8 cellular contexts compared by ENCODE assay signal in the genomic region with DNA sequence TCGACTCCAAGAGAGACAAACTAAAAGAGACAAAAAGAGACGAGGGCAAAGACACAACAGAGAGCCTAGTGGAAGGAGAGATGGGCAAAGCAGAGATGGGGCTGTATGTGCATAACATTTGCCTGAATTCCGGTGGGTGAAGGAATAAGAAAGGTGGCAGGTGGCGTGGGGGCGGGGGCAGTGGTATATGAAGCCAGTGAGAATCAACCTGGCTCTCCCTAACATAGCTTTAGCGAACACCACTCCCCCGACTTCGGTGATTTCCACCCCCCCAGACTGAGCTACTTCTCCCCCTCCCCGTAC. TPM values are rescaled to one million over a fixed set of nuclear protein-coding genes. Genes with fewer than 3 reads are reported as not detected.
DNase-seq lines count a peak whose midpoint lies in the region; ATAC-seq and TF ChIP-seq lines count a peak whose summit lies in the region.

No MANE protein-coding gene starts in this region.

- peaks cover 32% of the 10 kb centered on the region for H3K27me3 Mint-ChIP-seq in activated T-cell treated with anti-CD3 and anti-CD28 coated beads, Interleukin-2, amount 50 U/mL, for 24 hours
- peaks cover 44% of the 10 kb centered on the region for H3K27me3 Mint-ChIP-seq in activated naive CD8-positive, alpha-beta T cell treated with anti-CD3 and anti-CD28 coated beads, Interleukin-2, amount 10 ng/mL, durations not matched to agents 7 days and 5 days

- H3K27ac ChIP-seq in right lobe of liver (no peak overlapping the region), tibial artery (peak overlapping the region; percentile 96 to 99)

- H3K4me3 ChIP-seq in right lobe of liver (peak overlapping the region; percentile 58 to 62 (median 58)), tibial artery (peak overlapping the region; percentile 76 to 90)

- POLR2A ChIA-PET in activated naive CD8-positive, alpha-beta T cell treated with anti-CD3 and anti-CD28 coated beads, Interleukin-2, amount 10 ng/mL, durations not matched to agents 7 days and 5 days (lab: Charles Lee), result interaction anchor here (0.6 to 2.4 kb wide), 4 partner anchors 13 to 267 kb away, joined by 4 to 8 read pairs (median 6); no protein-coding TSS in a partner anchor

- H3K4me1 ChIP-seq in right lobe of liver (peaks cover 0 to 17% (median 0%) of the 10 kb centered on the region in 4 donors), tibial artery (peaks cover 0 to 52% (median 34%) of the 10 kb centered on the region in 4 donors)

- H3K27me3 ChIP-seq in right lobe of liver (peaks cover 0 to 3% of the 10 kb centered on the region in 2 donors), tibial artery (no peaks in the 10 kb centered on the region)

- H3K9me3 ChIP-seq in right lobe of liver (no peaks in the 10 kb centered on the region), tibial artery (no peaks in the 10 kb centered on the region)

- H3K4me3 Mint-ChIP-seq in activated T-cell treated with anti-CD3 and anti-CD28 coated beads, Interleukin-2, amount 50 U/mL, for 24 hours, result peak overlapping the region; percentile 82
- H3K4me3 Mint-ChIP-seq in activated naive CD8-positive, alpha-beta T cell treated with anti-CD3 and anti-CD28 coated beads, Interleukin-2, amount 10 ng/mL, durations not matched to agents 7 days and 5 days, result peak overlapping the region; percentile 75

- TF ChIP-seq POLR2A in right lobe of liver (IDR thresholded peaks at IDR 0.05), result no peak

- H3K36me3 Mint-ChIP-seq in activated T-cell treated with anti-CD3 and anti-CD28 coated beads, Interleukin-2, amount 50 U/mL, for 24 hours (ENCODE audit: low read depth), result no peaks in the 10 kb centered on the region
- H3K36me3 Mint-ChIP-seq in activated naive CD8-positive, alpha-beta T cell treated with anti-CD3 and anti-CD28 coated beads, Interleukin-2, amount 10 ng/mL, durations not matched to agents 7 days and 5 days, result no peaks in the 10 kb centered on the region

- H3K36me3 ChIP-seq in right lobe of liver, result no peaks in the 10 kb centered on the region
- peaks cover 0 to 4% (median 0%) of the 10 kb centered on the region in 3 donors for H3K36me3 ChIP-seq in tibial artery

- 32% methylated on average over 4 of the region's 9 CpGs for WGBS in right lobe of liver (ENCODE audit: insufficient coverage, low coverage, low lambda C conversion rate, missing lambda C conversion rate)

- H3K9me3 Mint-ChIP-seq in activated T-cell treated with anti-CD3 and anti-CD28 coated beads, Interleukin-2, amount 50 U/mL, for 24 hours, result no peaks in the 10 kb centered on the region
- no peaks in the 10 kb centered on the region for H3K9me3 Mint-ChIP-seq in activated naive CD8-positive, alpha-beta T cell treated with anti-CD3 and anti-CD28 coated beads, Interleukin-2, amount 10 ng/mL, durations not matched to agents 7 days and 5 days

- ATAC-seq in activated naive CD8-positive, alpha-beta T cell treated with anti-CD3 and anti-CD28 coated beads, Interleukin-2, amount 10 ng/mL, durations not matched to agents 7 days and 5 days (ENCODE audit: low read depth), result no peak
- no peak for ATAC-seq in right lobe of liver
- ATAC-seq in HG03175 (IDR thresholded peaks at IDR 0.05; ENCODE audit: unreplicated experiment), result no peak

- H3K4me1 Mint-ChIP-seq in activated T-cell treated with anti-CD3 and anti-CD28 coated beads, Interleukin-2, amount 50 U/mL, for 24 hours (ENCODE audit: low read depth), result peaks cover 21% of the 10 kb centered on the region
- H3K4me1 Mint-ChIP-seq in activated naive CD8-positive, alpha-beta T cell treated with anti-CD3 and anti-CD28 coated beads, Interleukin-2, amount 10 ng/mL, durations not matched to agents 7 days and 5 days, result peaks cover 21% of the 10 kb centered on the region

- DNase-seq in activated T-cell treated with anti-CD3 and anti-CD28 coated beads, Interleukin-2, amount 50 U/mL, for 24 hours, result no peak
- DNase-seq in activated T-cell treated with anti-CD3 and anti-CD28 coated beads for 4 hours, result no peak
- DNase-seq in activated naive CD8-positive, alpha-beta T cell treated with anti-CD3 and anti-CD28 coated beads, Interleukin-2, amount 10 ng/mL, durations not matched to agents 7 days and 5 days, result no peak
- no peak for DNase-seq in right lobe of liver
- DNase-seq in tibial artery, result no peak
- DNase-seq in SIG-M5 treated with dmso at 0.1 percent for 504 hours (lab: John Stamatoyannopoulos, UW; ENCODE audit: unreplicated experiment), result no peak
- no peak for DNase-seq in GM19238 (ENCODE audit: insufficient read length, low spot score)

- intact Hi-C loops in right lobe of liver (cut with DNase I) (no loop called here), tibial artery (cut with DNase I; ENCODE audit: low total_unique reads) (loop anchor here (10.0 kb wide), 1 partner anchor 233 kb away; the partner anchor contains the start of genes ADORA3 and TMIGD3)

- TF ChIP-seq CTCF in right lobe of liver (IDR thresholded peaks at IDR 0.05) (no peak), tibial artery (IDR thresholded peaks at IDR 0.05) (no peak)

- no peak overlapping the region for H3K27ac Mint-ChIP-seq in activated T-cell treated with anti-CD3 and anti-CD28 coated beads, Interleukin-2, amount 50 U/mL, for 24 hours
- H3K27ac Mint-ChIP-seq in activated naive CD8-positive, alpha-beta T cell treated with anti-CD3 and anti-CD28 coated beads, Interleukin-2, amount 10 ng/mL, durations not matched to agents 7 days and 5 days, result peak overlapping the region; percentile 54

RNA-seq across cellular contexts. Expression of gene INKA2, which starts 1.1 kb away (rescaled TPM):
- total RNA-seq in activated naive CD8-positive, alpha-beta T cell treated with anti-CD3 and anti-CD28 coated beads, Interleukin-2, amount 10 ng/mL, durations not matched to agents 7 days and 5 days, result 1 to 10 TPM; 1.6 to 2.0 TPM
- 1 to 10 TPM in 4 of 6 experiments, under 1 TPM in 2; 0.43 to 2.2 (median 1.4) TPM for total RNA-seq in right lobe of liver

RNA-seq across cellular contexts. Expression of gene DDX20, which starts 17.6 kb away (rescaled TPM):
- 10 to 100 TPM; 15.0 to 16.5 TPM for total RNA-seq in activated naive CD8-positive, alpha-beta T cell treated with anti-CD3 and anti-CD28 coated beads, Interleukin-2, amount 10 ng/mL, durations not matched to agents 7 days and 5 days
- total RNA-seq in right lobe of liver, result 10 to 100 TPM in 2 of 6 experiments, 1 to 10 TPM in 4; 3.9 to 11.6 (median 5.1) TPM

Comparison
In these comparisons a context has a peak if more than half of its experiments do, and no peak if none do; other contexts are left out.
1. H3K27ac ChIP-seq: peak in tibial artery (2 of 2); none in right lobe of liver (0 of 3).